ENCODE assay signal across 17 cellular contexts in genomic region chr14:61615743-61616523, GRCh38.
DNase-seq lines count a peak whose midpoint lies in the region; ATAC-seq, FAIRE-seq and TF ChIP-seq lines count a peak whose summit lies in the region.
"Had no signal": no experiment of that assay in that cellular context is flagged by ENCODE, and none has a peak within 500 bp of the region (broad histone marks: within the 10 kb centered on the region; RNA-seq: fewer than 3 reads in every experiment).

No MANE protein-coding gene starts in this region.

- H3K4me1 Mint-ChIP-seq in nephron progenitor cell, result peaks cover 26% of the 10 kb centered on the region

- TF ChIP-seq EP300 in SK-N-SH (IDR thresholded peaks at IDR 0.05; ENCODE audit: borderline replicate concordance in 1 of 2, low read depth in 1 of 2, low read length in 1 of 2), result no peak

- H2AFZ ChIP-seq in SK-N-SH (ENCODE audit: low read depth), result peak overlapping the region; percentile 31

- DNase-seq in H54 (ENCODE audit: insufficient read length, low spot score), result no peak
- DNase-seq in SK-N-SH, result no peak
- peak; percentile 94 for DNase-seq in fibroblast of the aortic adventitia (ENCODE audit: low read depth)
- peak; percentile 48 for DNase-seq in pulmonary artery endothelial cell (ENCODE audit: low read depth, low spot score)
- no peak for DNase-seq in hepatic stellate cell (ENCODE audit: low spot score)
- DNase-seq in nephron progenitor cell, result no peak
- no peak for DNase-seq in A673 (ENCODE audit: low spot score)
- DNase-seq: activated CD8-positive, alpha-beta memory T cell treated with anti-CD3 and anti-CD28 coated beads for 24 hours; activated naive CD4-positive, alpha-beta T cell treated with anti-CD3 and anti-CD28 coated beads, Interleukin-2, amount 50 U/mL, for 16 hours; CD4-positive, alpha-beta memory T cell; colonic mucosa; NCI-H1436 treated with DMSO at 0.1 percent for 48 hours; NCI-H524 treated with DMSO at 0.1 percent for 48 hours; substantia nigra had no signal

- no peak for ATAC-seq in GM19397 (IDR thresholded peaks at IDR 0.05; ENCODE audit: unreplicated experiment)

- peak overlapping the region; percentile 40; the same call in 1 of the 2 replicates for H3K9ac ChIP-seq in SK-N-SH

- no peaks in the 10 kb centered on the region for H4K20me1 ChIP-seq in SK-N-SH (ENCODE audit: insufficient read depth)

- H3K79me2 ChIP-seq in SK-N-SH (ENCODE audit: insufficient read depth), result no peaks in the 10 kb centered on the region

- H3K9me3 ChIP-seq in SK-N-SH (no peaks in the 10 kb centered on the region), A673 (ENCODE audit: low read depth, low read length, poor library complexity, severe bottlenecking) (no peaks in the 10 kb centered on the region)
- H3K9me3 ChIP-seq: colonic mucosa had no signal

- TF ChIP-seq POLR2A in H54 (IDR thresholded peaks at IDR 0.05; ENCODE audit: low read depth, low read length), result no peak

- no peak overlapping the region for H3K4me3 ChIP-seq in SK-N-SH (ENCODE audit: low read depth in 2 of 2, low read length in 1 of 2)
- no peak overlapping the region for H3K4me3 ChIP-seq in fibroblast of the aortic adventitia (ENCODE audit: low read depth, low read length)
- no peak overlapping the region for H3K4me3 ChIP-seq in A673 (ENCODE audit: low read depth, low read length, poor library complexity, severe bottlenecking)
- H3K4me3 ChIP-seq: colonic mucosa, skin epidermis had no signal

- WGBS in SK-N-SH (ENCODE audit: low lambda C conversion rate), result 74% methylated on average over 11 of the region's 11 CpGs

- TF ChIP-seq CTCF in SK-N-SH (IDR thresholded peaks at IDR 0.05) (no peak), fibroblast of the aortic adventitia (IDR thresholded peaks at IDR 0.05; ENCODE audit: insufficient read depth, low read length) (no peak), nephron progenitor cell (IDR thresholded peaks at IDR 0.05) (no peak), A673 (conservative IDR thresholded peaks at IDR 0.05; ENCODE audit: low read depth, low read length) (no peak)

- no peak overlapping the region for H3K27ac Mint-ChIP-seq in nephron progenitor cell
- H3K27ac Mint-ChIP-seq: CD4-positive, alpha-beta memory T cell had no signal

- H3K36me3 ChIP-seq in SK-N-SH (replicated peaks in 1 of 2; ENCODE audit: control insufficient read depth in 1 of 2, insufficient read depth in 2 of 2, low read length in 1 of 2), result no peaks in the 10 kb centered on the region
- no peaks in the 10 kb centered on the region for H3K36me3 ChIP-seq in A673 (ENCODE audit: insufficient read depth, low read length, poor library complexity, severe bottlenecking)
- H3K36me3 ChIP-seq: colonic mucosa had no signal

- H3K9me3 Mint-ChIP-seq in nephron progenitor cell, result no peaks in the 10 kb centered on the region
- H3K9me3 Mint-ChIP-seq: IgD-negative memory B cell had no signal

- TF ChIP-seq RAD21 in SK-N-SH (IDR thresholded peaks at IDR 0.05; ENCODE audit: low read length), result no peak

- POLR2A ChIA-PET in SK-N-SH (lab: Yijun Ruan, JAX), result no interaction called here
- POLR2A ChIA-PET in A673 (lab: Charles Lee; ENCODE audit: low non-redundant PET), result no interaction called here

- peaks cover 10 to 12% of the 10 kb centered on the region in 2 experiments; a peak in 3 of 4 replicates for H3K4me1 ChIP-seq in SK-N-SH (ENCODE audit: control insufficient read depth in 1 of 2, insufficient read depth in 2 of 2, low read depth in 1 of 2, low read length in 1 of 2)
- no peaks in the 10 kb centered on the region for H3K4me1 ChIP-seq in A673 (ENCODE audit: insufficient read depth, low read length, poor library complexity, severe bottlenecking)
- H3K4me1 ChIP-seq: colonic mucosa had no signal

- H3K36me3 Mint-ChIP-seq in nephron progenitor cell (ENCODE audit: low read depth), result no peaks in the 10 kb centered on the region
- H3K36me3 Mint-ChIP-seq: CD4-positive, alpha-beta memory T cell; IgD-negative memory B cell had no signal

- peaks cover 9% of the 10 kb centered on the region for H3K27me3 Mint-ChIP-seq in nephron progenitor cell (ENCODE audit: low read depth, poor library complexity)
- H3K27me3 Mint-ChIP-seq: CD4-positive, alpha-beta memory T cell; IgD-negative memory B cell had no signal

- BruUV-seq in A673 (replicated peaks; lab: Mats Ljungman, UMichigan), result no TSS peak

- FAIRE-seq in H54 (lab: Jason Lieb, UNC), result peak; percentile 30

- CTCF ChIA-PET in SK-N-SH (lab: Yijun Ruan, JAX), result no interaction called here
- CTCF ChIA-PET in A673 (lab: Charles Lee), result no interaction called here

- H3K27me3 ChIP-seq in SK-N-SH (ENCODE audit: insufficient read depth), result no peaks in the 10 kb centered on the region
- no peaks in the 10 kb centered on the region for H3K27me3 ChIP-seq in A673 (replicated peaks; ENCODE audit: insufficient read depth, low read depth, low read length, poor library complexity)
- H3K27me3 ChIP-seq: colonic mucosa had no signal

- no peak overlapping the region for H3K4me3 Mint-ChIP-seq in nephron progenitor cell
- H3K4me3 Mint-ChIP-seq: CD4-positive, alpha-beta memory T cell; IgD-negative memory B cell had no signal

- H3K27ac ChIP-seq in SK-N-SH (ENCODE audit: low read depth in 2 of 2, low read length in 1 of 2) (peak overlapping the region; percentile 58 to 77; a peak in 3 of 4 replicates), A673 (ENCODE audit: low read depth, low read length, poor library complexity, severe bottlenecking) (no peak overlapping the region)
- H3K27ac ChIP-seq: colonic mucosa had no signal

- H3F3A ChIP-seq in SK-N-SH (replicated peaks; ENCODE audit: insufficient read depth), result peaks cover 19% of the 10 kb centered on the region

- intact Hi-C loops in A673 (cut with micrococcal nuclease; ENCODE audit: unreplicated experiment), result no loop called here

- H3K4me2 ChIP-seq in SK-N-SH, result peak overlapping the region; percentile 57

- no peaks in the 10 kb centered on the region for H3K9me2 ChIP-seq in SK-N-SH

TF ChIP-seq in SK-N-SH, 30 proteins besides CTCF, POLR2A, EP300 and RAD21:
- TF ChIP-seq YY1 (IDR thresholded peaks at IDR 0.05; ENCODE audit: low read depth), result 0 out of 2 replicates have a peak, but pooled peaks have one; percentile 55
- no peak for TF ChIP-seq USF1 (IDR thresholded peaks at IDR 0.05; ENCODE audit: borderline replicate concordance, low read depth)
- TF ChIP-seq RXRA (IDR thresholded peaks at IDR 0.05; ENCODE audit: borderline replicate concordance, low read depth), result 0 out of 2 replicates have a peak, but pooled peaks have one; percentile 12

Comparison
In these comparisons a context has a peak if more than half of its experiments do, and no peak if none do; other contexts are left out.
1. DNase-seq: peak in fibroblast of the aortic adventitia (single experiment) and pulmonary artery endothelial cell (single experiment); none in H54 (single experiment), SK-N-SH (single experiment), hepatic stellate cell (single experiment), nephron progenitor cell (single experiment) and A673 (single experiment).